1 cellular context compared by ENCODE assay signal in genomic region chr10:16644146-16644545, GRCh38.
TF ChIP-seq lines count a peak whose summit lies in the region.

No MANE protein-coding gene starts in this region.

TF ChIP-seq in SK-N-SH treated with all-trans-retinoic acid at 6 μM for 48 hours, 23 proteins besides CTCF, POLR2A, EP300 and RAD21 (continued from another document):
- TF ChIP-seq CSRNP3 (CRISPR knock-in tag; IDR thresholded peaks at IDR 0.05) = no peak
- no peak for TF ChIP-seq BACH2 (CRISPR knock-in tag; IDR thresholded peaks at IDR 0.05; ENCODE audit: borderline replicate concordance)
- TF ChIP-seq, protein P1, sequence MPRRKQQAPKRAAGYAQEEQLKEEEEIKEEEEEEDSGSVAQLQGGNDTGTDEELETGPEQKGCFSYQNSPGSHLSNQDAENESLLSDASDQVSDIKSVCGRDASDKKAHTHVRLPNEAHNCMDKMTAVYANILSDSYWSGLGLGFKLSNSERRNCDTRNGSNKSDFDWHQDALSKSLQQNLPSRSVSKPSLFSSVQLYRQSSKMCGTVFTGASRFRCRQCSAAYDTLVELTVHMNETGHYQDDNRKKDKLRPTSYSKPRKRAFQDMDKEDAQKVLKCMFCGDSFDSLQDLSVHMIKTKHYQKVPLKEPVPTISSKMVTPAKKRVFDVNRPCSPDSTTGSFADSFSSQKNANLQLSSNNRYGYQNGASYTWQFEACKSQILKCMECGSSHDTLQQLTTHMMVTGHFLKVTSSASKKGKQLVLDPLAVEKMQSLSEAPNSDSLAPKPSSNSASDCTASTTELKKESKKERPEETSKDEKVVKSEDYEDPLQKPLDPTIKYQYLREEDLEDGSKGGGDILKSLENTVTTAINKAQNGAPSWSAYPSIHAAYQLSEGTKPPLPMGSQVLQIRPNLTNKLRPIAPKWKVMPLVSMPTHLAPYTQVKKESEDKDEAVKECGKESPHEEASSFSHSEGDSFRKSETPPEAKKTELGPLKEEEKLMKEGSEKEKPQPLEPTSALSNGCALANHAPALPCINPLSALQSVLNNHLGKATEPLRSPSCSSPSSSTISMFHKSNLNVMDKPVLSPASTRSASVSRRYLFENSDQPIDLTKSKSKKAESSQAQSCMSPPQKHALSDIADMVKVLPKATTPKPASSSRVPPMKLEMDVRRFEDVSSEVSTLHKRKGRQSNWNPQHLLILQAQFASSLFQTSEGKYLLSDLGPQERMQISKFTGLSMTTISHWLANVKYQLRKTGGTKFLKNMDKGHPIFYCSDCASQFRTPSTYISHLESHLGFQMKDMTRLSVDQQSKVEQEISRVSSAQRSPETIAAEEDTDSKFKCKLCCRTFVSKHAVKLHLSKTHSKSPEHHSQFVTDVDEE (CRISPR knock-in tag; IDR thresholded peaks at IDR 0.05) = no peak
- no peak for TF ChIP-seq GLIS3 (CRISPR knock-in tag; IDR thresholded peaks at IDR 0.05)
- no peak for TF ChIP-seq PPARA (CRISPR knock-in tag; IDR thresholded peaks at IDR 0.05; ENCODE audit: borderline replicate concordance)
- TF ChIP-seq OSR1 (CRISPR knock-in tag; IDR thresholded peaks at IDR 0.05) = no peak
- no peak for TF ChIP-seq ZFP3 (CRISPR knock-in tag; IDR thresholded peaks at IDR 0.05)
